ENCODE assay signal across 17 cellular contexts in genomic region chr7:116538138-116538537, GRCh38. TPM values are rescaled to one million over a fixed set of nuclear protein-coding genes. Genes with fewer than 3 reads are reported as not detected.
DNase-seq lines count a peak whose midpoint lies in the region; ATAC-seq and TF ChIP-seq lines count a peak whose summit lies in the region.
"Had no signal": no experiment of that assay in that cellular context is flagged by ENCODE, and none has a peak within 500 bp of the region (broad histone marks: within the 10 kb centered on the region; RNA-seq: fewer than 3 reads in every experiment).

No MANE protein-coding gene starts in this region.

- TF ChIP-seq EP300 in SK-N-SH (IDR thresholded peaks at IDR 0.05; ENCODE audit: borderline replicate concordance in 1 of 2, low read depth in 1 of 2, low read length in 1 of 2) (no peak), sigmoid colon (IDR thresholded peaks at IDR 0.05) (peak in 1 of 4 donors; percentile 21)

- 34% methylated on average over 2 of the region's 2 CpGs for WGBS in SK-N-SH (ENCODE audit: low lambda C conversion rate)
- WGBS in sigmoid colon, 2 donors: 57 to 61% methylated on average over 2 of the region's 2 CpGs

- POLR2A ChIA-PET in SK-N-SH (lab: Yijun Ruan, JAX): no interaction called here
- POLR2A ChIA-PET in PC-3 (lab: Charles Lee; ENCODE audit: unreplicated experiment): no interaction called here
- POLR2A ChIA-PET in naive thymus-derived CD4-positive, alpha-beta T cell (lab: Charles Lee): no interaction called here

- H4K20me1 ChIP-seq in SK-N-SH (ENCODE audit: insufficient read depth) (peaks cover 30% of the 10 kb centered on the region), PC-3 (ENCODE audit: low read length) (no peaks in the 10 kb centered on the region; the same call in 1 of the 2 replicates)

- peaks cover 12 to 47% (median 41%) of the 10 kb centered on the region in 5 donors for H3K27me3 Mint-ChIP-seq in naive thymus-derived CD4-positive, alpha-beta T cell

- H3K4me3 ChIP-seq in SK-N-SH (ENCODE audit: low read depth in 2 of 2, low read length in 1 of 2) (no peak overlapping the region), PC-3 (ENCODE audit: low read length) (no peak overlapping the region), fibroblast of mammary gland (ENCODE audit: control insufficient read depth, low read depth, low read length) (no peak overlapping the region), sigmoid colon (no peak overlapping the region)
- no peak overlapping the region for H3K4me3 ChIP-seq in naive thymus-derived CD4-positive, alpha-beta T cell (ENCODE audit: low read length)
- H3K4me3 ChIP-seq: HAP-1, Peyer's patch had no signal

- ATAC-seq in SK-N-SH treated with all-trans-retinoic acid at 6 μM for 48 hours: no peak
- ATAC-seq in PC-3: peak; percentile 54
- no peak for ATAC-seq in naive thymus-derived CD4-positive, alpha-beta T cell

- TF ChIP-seq POLR2A in sigmoid colon (IDR thresholded peaks at IDR 0.05): no peak

- H3K27ac ChIP-seq in SK-N-SH (ENCODE audit: low read depth in 2 of 2, low read length in 1 of 2) (peak overlapping the region in 1 of 2 experiments; percentile 79; a peak in 2 of 4 replicates), PC-3 (ENCODE audit: low read length) (no peak overlapping the region), sigmoid colon (peak overlapping the region; percentile 21 to 97 (median 72))
- no peak overlapping the region for H3K27ac ChIP-seq in naive thymus-derived CD4-positive, alpha-beta T cell (ENCODE audit: low read depth, low read length)
- H3K27ac ChIP-seq: 22Rv1 had no signal

- H3K9ac ChIP-seq in SK-N-SH (no peak overlapping the region), PC-3 (ENCODE audit: low read length) (no peak overlapping the region)

- H3K4me1 ChIP-seq in SK-N-SH (ENCODE audit: control insufficient read depth in 1 of 2, insufficient read depth in 2 of 2, low read depth in 1 of 2, low read length in 1 of 2) (peaks cover 2 to 82% of the 10 kb centered on the region in 2 experiments), PC-3 (ENCODE audit: insufficient read depth, low read length) (peaks cover 33% of the 10 kb centered on the region), sigmoid colon (peaks cover 0 to 95% (median 84%) of the 10 kb centered on the region in 4 donors)
- no peaks in the 10 kb centered on the region for H3K4me1 ChIP-seq in naive thymus-derived CD4-positive, alpha-beta T cell (ENCODE audit: control insufficient read depth in 2 of 2, insufficient read depth in 2 of 2, low read length in 2 of 2)
- H3K4me1 ChIP-seq: HAP-1 had no signal

- H3K9me3 ChIP-seq in SK-N-SH (no peaks in the 10 kb centered on the region), PC-3 (ENCODE audit: low read length) (no peaks in the 10 kb centered on the region), sigmoid colon (no peaks in the 10 kb centered on the region)
- no peaks in the 10 kb centered on the region for H3K9me3 ChIP-seq in naive thymus-derived CD4-positive, alpha-beta T cell (ENCODE audit: control insufficient read depth in 2 of 3, low read length in 3 of 3)
- H3K9me3 ChIP-seq: HAP-1, Peyer's patch had no signal

- H3F3A ChIP-seq in SK-N-SH (replicated peaks; ENCODE audit: insufficient read depth) (peaks cover 55% of the 10 kb centered on the region), PC-3 (ENCODE audit: low read length, unreplicated experiment) (no peaks in the 10 kb centered on the region)

- H3K9me3 Mint-ChIP-seq in naive thymus-derived CD4-positive, alpha-beta T cell: peaks cover 0 to 8% (median 4%) of the 10 kb centered on the region in 11 donors

- no peak for DNase-seq in SK-N-SH
- no peak for DNase-seq in PC-3
- peak; percentile 0 for DNase-seq in fibroblast of mammary gland (ENCODE audit: low read depth)
- no peak for DNase-seq in sigmoid colon
- no peak for DNase-seq in naive thymus-derived CD4-positive, alpha-beta T cell
- no peak for DNase-seq in NCI-H2227 treated with DMSO at 0.1 percent for 48 hours (lab: John Stamatoyannopoulos, UW)
- no peak for DNase-seq in stimulated activated CD4-positive, alpha-beta T cell treated with anti-CD3 and anti-CD28 coated beads, Interleukin-4, amount 100 ng/mL, for 4 hours
- DNase-seq: C1 segment of cervical spinal cord, COR-L47, DMS153, NCI-H187 treated with DMSO at 0.1 percent for 48 hours, NCI-H446 treated with DMSO at 0.1 percent for 48 hours, NCI-H748 treated with DMSO at 0.1 percent for 48 hours, Peyer's patch had no signal

- peaks cover 98% of the 10 kb centered on the region for H3K79me2 ChIP-seq in SK-N-SH (ENCODE audit: insufficient read depth)
- peaks cover 92% of the 10 kb centered on the region for H3K79me2 ChIP-seq in PC-3 (ENCODE audit: low read length)

- TF ChIP-seq RAD21 in SK-N-SH (IDR thresholded peaks at IDR 0.05; ENCODE audit: low read length): no peak

- H3K36me3 ChIP-seq in SK-N-SH (replicated peaks in 1 of 2; ENCODE audit: control insufficient read depth in 1 of 2, insufficient read depth in 2 of 2, low read length in 1 of 2) (peaks cover 52 to 67% of the 10 kb centered on the region in 2 experiments), PC-3 (ENCODE audit: low read depth, low read length) (peaks cover 67% of the 10 kb centered on the region), sigmoid colon (peaks cover 0 to 26% (median 6%) of the 10 kb centered on the region in 4 donors)
- no peaks in the 10 kb centered on the region for H3K36me3 ChIP-seq in naive thymus-derived CD4-positive, alpha-beta T cell (ENCODE audit: control insufficient read depth in 2 of 3, insufficient read depth in 3 of 3, low read length in 3 of 3)
- H3K36me3 ChIP-seq: HAP-1, Peyer's patch had no signal

- H3K4me1 Mint-ChIP-seq in naive thymus-derived CD4-positive, alpha-beta T cell: no peaks in the 10 kb centered on the region

- H2AFZ ChIP-seq in SK-N-SH (ENCODE audit: low read depth) (no peak overlapping the region), PC-3 (ENCODE audit: low read length) (no peak overlapping the region)

- H3K27ac Mint-ChIP-seq in naive thymus-derived CD4-positive, alpha-beta T cell: no peak overlapping the region

- H3K27me3 ChIP-seq in SK-N-SH (ENCODE audit: insufficient read depth) (no peaks in the 10 kb centered on the region), PC-3 (ENCODE audit: low read length) (no peaks in the 10 kb centered on the region), sigmoid colon (no peaks in the 10 kb centered on the region)
- H3K27me3 ChIP-seq in naive thymus-derived CD4-positive, alpha-beta T cell (ENCODE audit: control insufficient read depth in 2 of 2, insufficient read depth in 2 of 2, low read length in 2 of 2): no peaks in the 10 kb centered on the region
- H3K27me3 ChIP-seq: Peyer's patch had no signal

- H3K4me2 ChIP-seq in SK-N-SH (0 out of 2 replicates have a peak overlapping the region, but pooled peaks have one; percentile 1), PC-3 (ENCODE audit: low read length) (no peak overlapping the region)

- intact Hi-C loops in PC-3 (cut with micrococcal nuclease) (no loop called here), sigmoid colon (cut with DNase I) (no loop called here)
- intact Hi-C loops in naive thymus-derived CD4-positive, alpha-beta T cell (cut with micrococcal nuclease): no loop called here

- no peak for TF ChIP-seq CTCF in SK-N-SH (IDR thresholded peaks at IDR 0.05)
- TF ChIP-seq CTCF in PC-3 (conservative IDR thresholded peaks at IDR 0.05; ENCODE audit: low read depth, low read length): no peak
- TF ChIP-seq CTCF in fibroblast of mammary gland (conservative IDR thresholded peaks at IDR 0.05; ENCODE audit: control insufficient read depth, insufficient read depth, low read depth, low read length): no peak
- no peak for TF ChIP-seq CTCF in sigmoid colon (IDR thresholded peaks at IDR 0.05)

- no peaks in the 10 kb centered on the region for H3K9me2 ChIP-seq in SK-N-SH
- no peaks in the 10 kb centered on the region for H3K9me2 ChIP-seq in PC-3 (replicated peaks; ENCODE audit: low read length)

- H3K4me3 Mint-ChIP-seq in naive thymus-derived CD4-positive, alpha-beta T cell: no peak overlapping the region

- BruUV-seq in PC-3 (replicated peaks; lab: Mats Ljungman, UMichigan): no TSS peak

- CTCF ChIA-PET in SK-N-SH (lab: Yijun Ruan, JAX) (interaction anchor here (1.3 kb wide), 1 partner anchor 51 kb away, joined by 3 read pairs; no protein-coding TSS in a partner anchor), PC-3 (lab: Charles Lee) (no interaction called here)
- CTCF ChIA-PET in naive thymus-derived CD4-positive, alpha-beta T cell (lab: Charles Lee): no interaction called here

- no peaks in the 10 kb centered on the region for H3K36me3 Mint-ChIP-seq in naive thymus-derived CD4-positive, alpha-beta T cell

TF ChIP-seq in SK-N-SH treated with all-trans-retinoic acid at 6 μM for 48 hours, 23 proteins besides CTCF, POLR2A, EP300 and RAD21:
- TF ChIP-seq GLIS3 (CRISPR knock-in tag; IDR thresholded peaks at IDR 0.05) (no peak), BACH2 (CRISPR knock-in tag; IDR thresholded peaks at IDR 0.05; ENCODE audit: borderline replicate concordance) (no peak), ESRRG (CRISPR knock-in tag; IDR thresholded peaks at IDR 0.05) (no peak)

RNA-seq across cellular contexts. Expression of gene CAV1, which starts 13.3 kb away (rescaled TPM):
- polyA plus RNA-seq in SK-N-SH (2012; rRNA removed) (968 and 1,061 TPM in 2 replicates), sigmoid colon (10 to 100 TPM in 2 of 3 donors, 1 to 10 TPM in 1; 8.8 to 32.5 (median 18.6) TPM)
- polyA plus RNA-seq in SK-N-SH (2012; cell fraction: cytosol; rRNA removed): 882 and 1,015 TPM in 2 replicates
- polyA plus RNA-seq in SK-N-SH (2012; cell fraction: nucleus; rRNA removed): 515 and 554 TPM in 2 replicates
- total RNA-seq in PC-3 (2014; rRNA removed) (284 and 296 TPM in 2 replicates), sigmoid colon (100 to 1,000 TPM; 328 to 857 (median 577) TPM)
- total RNA-seq in naive thymus-derived CD4-positive, alpha-beta T cell: under 1 TPM in 2 of 5 experiments, not detected in 3; 0.19 to 0.39 TPM
- not detected for polyA plus RNA-seq in naive thymus-derived CD4-positive, alpha-beta T cell

RNA-seq across cellular contexts. Expression of gene CAV2, which starts 38.6 kb away (rescaled TPM):
- polyA plus RNA-seq in SK-N-SH (2012; rRNA removed) (182 and 265 TPM in 2 replicates), sigmoid colon (10 to 100 TPM in 1 of 3 donors, 1 to 10 TPM in 2; 4.6 to 12.8 (median 7.8) TPM)
- polyA plus RNA-seq in SK-N-SH (2012; cell fraction: cytosol; rRNA removed): 265 and 285 TPM in 2 replicates
- polyA plus RNA-seq in SK-N-SH (2012; cell fraction: nucleus; rRNA removed): 58.7 and 83.4 TPM in 2 replicates
- total RNA-seq in PC-3 (2014; rRNA removed) (76.6 and 84.4 TPM in 2 replicates), sigmoid colon (100 to 1,000 TPM in 1 of 4 donors, 10 to 100 TPM in 3; 81.8 to 142 (median 88.6) TPM)
- under 1 TPM in 1 of 5 experiments, not detected in 4; 0.93 TPM for total RNA-seq in naive thymus-derived CD4-positive, alpha-beta T cell
- polyA plus RNA-seq in naive thymus-derived CD4-positive, alpha-beta T cell: not detected

Comparison
In these comparisons a context has a peak if more than half of its experiments do, and no peak if none do; other contexts are left out.
1. H3K27ac ChIP-seq: peak in sigmoid colon (4 of 4); none in PC-3 (single experiment) and naive thymus-derived CD4-positive, alpha-beta T cell (single experiment).
2. RNA of gene CAV1, which starts 13.3 kb away (total RNA-seq): 328 to 857 TPM in sigmoid colon and 284 to 296 TPM in PC-3; 0.19 to 0.39 TPM in naive thymus-derived CD4-positive, alpha-beta T cell; every median in the first group is over 100 times any median in the second.
3. RNA of gene CAV2, which starts 38.6 kb away (total RNA-seq): 81.8 to 142 TPM in sigmoid colon and 76.6 to 84.4 TPM in PC-3; 0.93 TPM in naive thymus-derived CD4-positive, alpha-beta T cell; every median in the first group is over 10 times any median in the second.